13 cellular contexts compared by ENCODE assay signal in genomic region chr15:71116942-71117341, GRCh38. TPM values are rescaled to one million over a fixed set of nuclear protein-coding genes. Genes with fewer than 3 reads are reported as not detected.
DNase-seq lines count a peak whose midpoint lies in the region; ATAC-seq and TF ChIP-seq lines count a peak whose summit lies in the region.
"Had no signal": no experiment of that assay in that cellular context is flagged by ENCODE, and none has a peak within 500 bp of the region (broad histone marks: within the 10 kb centered on the region; RNA-seq: fewer than 3 reads in every experiment).

No MANE protein-coding gene starts in this region.

- H3K9me3 Mint-ChIP-seq in mesothelial cell of epicardium, result no peaks in the 10 kb centered on the region
- H3K9me3 Mint-ChIP-seq: activated CD4-positive, alpha-beta T cell treated with anti-CD3 and anti-CD28 coated beads, Interleukin-2, amount 10 ng/mL, durations not matched to agents 7 days and 5 days had no signal

- H3K27ac Mint-ChIP-seq in mesothelial cell of epicardium, result peak overlapping the region; percentile 41
- H3K27ac Mint-ChIP-seq: activated CD4-positive, alpha-beta T cell treated with anti-CD3 and anti-CD28 coated beads, Interleukin-2, amount 10 ng/mL, durations not matched to agents 7 days and 5 days had no signal

- ATAC-seq in Right ventricle myocardium inferior (peak; percentile 61), GM21381 (IDR thresholded peaks at IDR 0.05; ENCODE audit: unreplicated experiment) (no peak)

- no peaks in the 10 kb centered on the region for H3K36me3 Mint-ChIP-seq in mesothelial cell of epicardium

- H3K4me3 Mint-ChIP-seq in mesothelial cell of epicardium, result peak overlapping the region; percentile 87

- DNase-seq in Right ventricle myocardium inferior (ENCODE audit: missing footprints) (no peak), cardiac septum (ENCODE audit: low spot score) (no peak), epithelial cell of prostate (ENCODE audit: low read depth, low spot score) (no peak), mesothelial cell of epicardium (ENCODE audit: low spot score in 2 of 2, unreplicated experiment in 2 of 2) (no peak), NCI-H446 (lab: John Stamatoyannopoulos, UW) (no peak), EL (no peak), posterior vena cava (ENCODE audit: low spot score) (no peak)
- DNase-seq: activated CD4-positive, alpha-beta T cell treated with anti-CD3 and anti-CD28 coated beads, Interleukin-2, amount 10 ng/mL, durations not matched to agents 7 days and 5 days; activated effector memory CD4-positive, alpha-beta T cell treated with anti-CD3 and anti-CD28 coated beads, Interleukin-2, amount 50 U/mL, for 16 hours; foreskin melanocyte; NCI-H1105 treated with DMSO at 0.1 percent for 48 hours; NCI-H82 had no signal

- H3K27ac ChIP-seq in epithelial cell of prostate, result peak overlapping the region; percentile 93

- H3K27me3 Mint-ChIP-seq in mesothelial cell of epicardium (ENCODE audit: low read depth), result peaks cover 24% of the 10 kb centered on the region

- peaks cover 56% of the 10 kb centered on the region for H3K4me1 Mint-ChIP-seq in mesothelial cell of epicardium

- intact Hi-C loops in Right ventricle myocardium inferior (cut with DNase I) (loop anchor here (1.0 to 10.0 kb wide), 8 partner anchors 31 to 688 kb away; no protein-coding TSS in a partner anchor), cardiac septum (cut with DNase I) (loop anchor here (2.0 to 5.0 kb wide), 3 partner anchors 30 to 215 kb away; no protein-coding TSS in a partner anchor), posterior vena cava (cut with DNase I) (loop anchor here in 1 of 2 donors (5.0 kb wide), 1 partner anchor 160 kb away; no protein-coding TSS in a partner anchor)

- no peak for TF ChIP-seq CTCF in mesothelial cell of epicardium (IDR thresholded peaks at IDR 0.05; ENCODE audit: unreplicated experiment)

RNA-seq across cellular contexts. Expression of gene THSD4, which starts 1.7 kb away (rescaled TPM):
- 73.1 TPM for total RNA-seq in Right ventricle myocardium inferior
- total RNA-seq in cardiac septum, result 116 TPM
- 82.0 to 93.9 TPM (median 83.4 TPM) in 3 replicates for total RNA-seq in mesothelial cell of epicardium
- total RNA-seq in posterior vena cava, result 10 to 100 TPM; 16.3 to 18.8 TPM
- total RNA-seq: activated CD4-positive, alpha-beta T cell treated with anti-CD3 and anti-CD28 coated beads, Interleukin-2, amount 10 ng/mL, durations not matched to agents 7 days and 5 days had no signal
